In the genomic region with DNA sequence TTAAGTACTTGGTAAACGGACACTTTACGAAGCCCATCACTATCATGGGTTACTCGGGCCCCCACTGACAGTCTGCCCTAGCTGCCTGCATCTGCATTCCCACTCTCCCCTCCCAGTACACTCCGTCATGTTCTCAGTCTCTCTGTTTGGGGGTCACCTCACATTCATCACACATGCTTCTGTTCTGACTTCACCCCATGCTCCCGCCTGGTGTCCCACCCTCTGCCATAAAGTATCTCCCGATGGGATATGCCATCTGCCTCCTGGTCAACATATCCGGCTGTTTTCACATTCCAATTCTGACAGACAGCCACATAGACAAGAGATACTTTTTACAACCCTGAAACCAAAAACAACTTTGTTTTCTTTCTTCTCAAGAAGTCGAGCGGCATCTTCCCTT, we compare ENCODE assay signal across 10 cellular contexts. TPM values are rescaled to one million over a fixed set of nuclear protein-coding genes. Genes with fewer than 3 reads are reported as not detected.
DNase-seq lines count a peak whose midpoint lies in the region; ATAC-seq and TF ChIP-seq lines count a peak whose summit lies in the region.
"Had no signal": no experiment of that assay in that cellular context is flagged by ENCODE, and none has a peak within 500 bp of the region (broad histone marks: within the 10 kb centered on the region; RNA-seq: fewer than 3 reads in every experiment).

No MANE protein-coding gene starts in this region.

- H3K4me1 ChIP-seq in left ventricle myocardium inferior, result peaks cover 51% of the 10 kb centered on the region
- H3K4me1 ChIP-seq in breast epithelium, result no peaks in the 10 kb centered on the region
- peaks cover 0 to 4% of the 10 kb centered on the region in 2 donors for H3K4me1 ChIP-seq in naive thymus-derived CD4-positive, alpha-beta T cell (ENCODE audit: control insufficient read depth in 2 of 2, insufficient read depth in 2 of 2, low read length in 2 of 2)
- H3K4me1 ChIP-seq in vagina, result peaks cover 15% of the 10 kb centered on the region

- POLR2A ChIA-PET in naive thymus-derived CD4-positive, alpha-beta T cell (lab: Charles Lee), result no interaction called here

- no peak for ATAC-seq in Right ventricle myocardium superior (ENCODE audit: poor library complexity)
- no peak for ATAC-seq in naive thymus-derived CD4-positive, alpha-beta T cell
- no peak for ATAC-seq in esophagus mucosa
- ATAC-seq in HG02798 (IDR thresholded peaks at IDR 0.05; ENCODE audit: poor library complexity, unreplicated experiment), result no peak

- H3K9me3 Mint-ChIP-seq in naive thymus-derived CD4-positive, alpha-beta T cell, result peaks cover 0 to 3% (median 0%) of the 10 kb centered on the region in 11 donors

- DNase-seq in left ventricle myocardium inferior, result no peak
- no peak for DNase-seq in Right ventricle myocardium superior
- no peak for DNase-seq in breast epithelium (ENCODE audit: low spot score in 2 of 2)
- no peak for DNase-seq in naive thymus-derived CD4-positive, alpha-beta T cell
- no peak for DNase-seq in vagina (ENCODE audit: extremely low spot score in 2 of 2)
- DNase-seq in ACHN, result no peak
- DNase-seq: NCI-H446 treated with DMSO at 0.1 percent for 48 hours, substantia nigra had no signal

- peak overlapping the region; percentile 70 to 99 (median 94) for H3K4me3 Mint-ChIP-seq in naive thymus-derived CD4-positive, alpha-beta T cell

- H3K27ac ChIP-seq in left ventricle myocardium inferior (replicated peaks), result no peak overlapping the region
- no peak overlapping the region for H3K27ac ChIP-seq in breast epithelium
- no peak overlapping the region for H3K27ac ChIP-seq in naive thymus-derived CD4-positive, alpha-beta T cell (ENCODE audit: low read depth, low read length)
- peak overlapping the region; percentile 71 for H3K27ac ChIP-seq in vagina

- H3K4me3 ChIP-seq in left ventricle myocardium inferior, result peak overlapping the region; percentile 74
- peak overlapping the region; percentile 60 to 91 (median 69) for H3K4me3 ChIP-seq in breast epithelium
- no peak overlapping the region for H3K4me3 ChIP-seq in naive thymus-derived CD4-positive, alpha-beta T cell (ENCODE audit: low read length)
- peak overlapping the region; percentile 59 to 63 for H3K4me3 ChIP-seq in vagina

- peaks cover 21 to 47% (median 27%) of the 10 kb centered on the region in 5 donors for H3K27me3 Mint-ChIP-seq in naive thymus-derived CD4-positive, alpha-beta T cell

- in situ Hi-C loops in ACHN (cut with HindIII; ENCODE audit: low pct_ligation_motif_present, low pct_unique_long_range_greater_than_20kb, low sequenced_read_pairs), result no loop called here

- H3K27me3 ChIP-seq in left ventricle myocardium inferior (ENCODE audit: low read depth) (peaks cover 17% of the 10 kb centered on the region), breast epithelium (peaks cover 0 to 5% of the 10 kb centered on the region in 2 donors), vagina (no peaks in the 10 kb centered on the region)
- H3K27me3 ChIP-seq in naive thymus-derived CD4-positive, alpha-beta T cell (ENCODE audit: control insufficient read depth in 2 of 2, insufficient read depth in 2 of 2, low read length in 2 of 2), result no peaks in the 10 kb centered on the region

- CTCF ChIA-PET in naive thymus-derived CD4-positive, alpha-beta T cell (lab: Charles Lee), result interaction anchor here (0.6 to 1.5 kb wide), 2 partner anchors 76 to 116 kb away, joined by 3 to 8 read pairs; no protein-coding TSS in a partner anchor

- H3K4me1 Mint-ChIP-seq in naive thymus-derived CD4-positive, alpha-beta T cell, result peaks cover 6 to 13% (median 9%) of the 10 kb centered on the region in 7 donors

- no peak overlapping the region for H3K27ac Mint-ChIP-seq in naive thymus-derived CD4-positive, alpha-beta T cell

- no peak for TF ChIP-seq POLR2A in breast epithelium (IDR thresholded peaks at IDR 0.05)
- no peak for TF ChIP-seq POLR2A in vagina (IDR thresholded peaks at IDR 0.05)

- no peaks in the 10 kb centered on the region for H3K36me3 Mint-ChIP-seq in naive thymus-derived CD4-positive, alpha-beta T cell

- H3K9me3 ChIP-seq in left ventricle myocardium inferior (replicated peaks) (no peaks in the 10 kb centered on the region), breast epithelium (no peaks in the 10 kb centered on the region), vagina (no peaks in the 10 kb centered on the region)
- H3K9me3 ChIP-seq in naive thymus-derived CD4-positive, alpha-beta T cell (ENCODE audit: control insufficient read depth in 2 of 3, low read length in 3 of 3), result no peaks in the 10 kb centered on the region

- no peaks in the 10 kb centered on the region for H3K36me3 ChIP-seq in left ventricle myocardium inferior
- no peaks in the 10 kb centered on the region for H3K36me3 ChIP-seq in breast epithelium
- no peaks in the 10 kb centered on the region for H3K36me3 ChIP-seq in naive thymus-derived CD4-positive, alpha-beta T cell (ENCODE audit: control insufficient read depth in 2 of 3, insufficient read depth in 3 of 3, low read length in 3 of 3)
- no peaks in the 10 kb centered on the region for H3K36me3 ChIP-seq in vagina

- TF ChIP-seq CTCF in left ventricle myocardium inferior (IDR thresholded peaks at IDR 0.05; ENCODE audit: borderline replicate concordance) (no peak), breast epithelium (IDR thresholded peaks at IDR 0.05) (no peak), vagina (IDR thresholded peaks at IDR 0.05) (no peak)

- intact Hi-C loops in left ventricle myocardium inferior (cut with micrococcal nuclease), result no loop called here
- intact Hi-C loops in Right ventricle myocardium superior (cut with DNase I), result no loop called here
- intact Hi-C loops in breast epithelium (cut with DNase I; ENCODE audit: low total_unique reads), result no loop called here
- intact Hi-C loops in naive thymus-derived CD4-positive, alpha-beta T cell (cut with micrococcal nuclease), result loop anchor here in 1 of 2 donors (1.0 kb wide), 1 partner anchor 15 kb away; no protein-coding TSS in a partner anchor
- intact Hi-C loops in vagina (cut with DNase I), result loop anchor here (10.0 kb wide), 2 partner anchors 68 to 158 kb away; no protein-coding TSS in a partner anchor

RNA-seq across cellular contexts. Expression of a gene that starts 1.0 kb away (rescaled TPM):
- total RNA-seq in left ventricle myocardium inferior, result 3.4 TPM
- 2.2 TPM for total RNA-seq in Right ventricle myocardium superior
- 1 to 10 TPM; 5.2 to 9.6 (median 7.3) TPM for total RNA-seq in breast epithelium
- total RNA-seq in naive thymus-derived CD4-positive, alpha-beta T cell, result under 1 TPM in 3 of 5 experiments, not detected in 2; 0.27 to 0.47 (median 0.35) TPM
- polyA plus RNA-seq in naive thymus-derived CD4-positive, alpha-beta T cell, result under 1 TPM; 0.07 to 0.24 TPM
- 12.8 TPM for total RNA-seq in vagina
- 0.72 TPM for total RNA-seq in esophagus mucosa

RNA-seq across cellular contexts. Expression of a gene that starts 46.9 kb away (rescaled TPM):
- 6.2 TPM for total RNA-seq in left ventricle myocardium inferior
- total RNA-seq in Right ventricle myocardium superior, result 4.6 TPM
- 10 to 100 TPM in 2 of 3 donors, 1 to 10 TPM in 1; 2.2 to 17.6 (median 11.8) TPM for total RNA-seq in breast epithelium
- total RNA-seq in naive thymus-derived CD4-positive, alpha-beta T cell, result under 1 TPM in 2 of 5 experiments, not detected in 3; 0.08 to 0.15 TPM
- polyA plus RNA-seq in naive thymus-derived CD4-positive, alpha-beta T cell, result not detected
- 2.0 TPM for total RNA-seq in vagina
- total RNA-seq in esophagus mucosa, result 1.4 TPM
